ENCODE assay signal across 21 cellular contexts in the genomic region with DNA sequence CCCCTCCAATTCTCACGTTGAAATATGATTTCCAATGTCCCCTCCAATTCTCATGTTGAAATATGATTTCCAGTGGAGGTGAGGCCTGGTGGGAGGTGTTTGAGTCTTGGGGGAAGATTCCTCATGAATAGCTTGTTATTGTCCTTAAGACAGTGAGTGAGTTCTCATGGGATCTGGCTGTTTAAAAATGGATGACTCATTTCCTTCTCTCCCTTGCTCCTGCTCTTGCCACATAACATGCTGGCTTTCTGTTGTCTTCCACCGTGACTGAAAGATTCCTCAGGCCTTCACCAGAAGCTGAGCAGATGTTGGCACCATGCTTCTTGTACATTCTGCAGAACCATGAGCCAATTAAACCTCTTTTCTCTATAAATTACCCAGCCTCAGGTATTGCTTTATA.
DNase-seq lines count a peak whose midpoint lies in the region; ATAC-seq and TF ChIP-seq lines count a peak whose summit lies in the region.
"Had no signal": no experiment of that assay in that cellular context is flagged by ENCODE, and none has a peak within 500 bp of the region (broad histone marks: within the 10 kb centered on the region; RNA-seq: fewer than 3 reads in every experiment).

No MANE protein-coding gene starts in this region.

- peak; percentile 62 for DNase-seq in HCEC 1CT
- DNase-seq in SK-MEL-5 (ENCODE audit: low read depth, low spot score) = peak; percentile 2
- peak; percentile 42 for DNase-seq in epithelial cell of proximal tubule (ENCODE audit: low read depth)
- DNase-seq in smooth muscle cell (lab: John Stamatoyannopoulos, UW; ENCODE audit: unreplicated experiment) = no peak
- no peak for DNase-seq in T-helper 17 cell
- no peak for DNase-seq in MG63
- DNase-seq: activated CD4-positive, alpha-beta T cell treated with anti-CD3 and anti-CD28 coated beads for 48 hours; activated CD8-positive, alpha-beta memory T cell treated with anti-CD3 and anti-CD28 coated beads, Interleukin-2, amount 10 ng/mL, durations not matched to agents 7 days and 5 days; activated naive CD8-positive, alpha-beta T cell treated with anti-CD3 and anti-CD28 coated beads, Interleukin-2, amount 50 U/mL, for 24 hours; central memory CD4-positive, alpha-beta T cell; GDM1; H9; NCI-H1105; NCI-H2081; NCI-H446 treated with DMSO at 0.1 percent for 48 hours; NK-92 treated with Interleukin-12 subunit alpha and Interleukin-12 subunit beta, amount 100 ng/mL, for 24 hours; stimulated activated CD8-positive, alpha-beta memory T cell treated with anti-CD3 and anti-CD28 coated beads, Interleukin-4, amount 100 ng/mL, for 48 hours; SW 1271 had no signal

- WGBS in smooth muscle cell (ENCODE audit: low lambda C conversion rate) = 45% methylated on average over 2 of the region's 2 CpGs

- H2AFZ ChIP-seq in smooth muscle cell (ENCODE audit: low read depth) = peak overlapping the region; percentile 51

- H3K4me3 ChIP-seq in epithelial cell of proximal tubule (ENCODE audit: low read depth, low read length) = no peak overlapping the region
- no peak overlapping the region for H3K4me3 ChIP-seq in smooth muscle cell
- H3K4me3 ChIP-seq in MG63 = no peak overlapping the region
- H3K4me3 ChIP-seq: GM12878, heart left ventricle had no signal

- no peaks in the 10 kb centered on the region for H3K36me3 Mint-ChIP-seq in stimulated activated memory B cell treated with anti-CD40 and anti-IgM and Interleukin-4, amounts not matched to agents 10 μg/mL and 1 μg/mL and 100 μg/mL, for 72 hours
- no peaks in the 10 kb centered on the region for H3K36me3 Mint-ChIP-seq in T-helper 17 cell (ENCODE audit: low read depth)
- H3K36me3 Mint-ChIP-seq: activated CD8-positive, alpha-beta memory T cell treated with anti-CD3 and anti-CD28 coated beads, Interleukin-2, amount 10 ng/mL, durations not matched to agents 7 days and 5 days had no signal

- H3K79me2 ChIP-seq in smooth muscle cell (ENCODE audit: low read depth) = no peaks in the 10 kb centered on the region

- H3F3A ChIP-seq in smooth muscle cell (ENCODE audit: low read depth) = no peaks in the 10 kb centered on the region

- no peak overlapping the region for H3K27ac Mint-ChIP-seq in stimulated activated memory B cell treated with anti-CD40 and anti-IgM and Interleukin-4, amounts not matched to agents 10 μg/mL and 1 μg/mL and 100 μg/mL, for 72 hours
- H3K27ac Mint-ChIP-seq in T-helper 17 cell = no peak overlapping the region
- H3K27ac Mint-ChIP-seq: activated CD8-positive, alpha-beta memory T cell treated with anti-CD3 and anti-CD28 coated beads, Interleukin-2, amount 10 ng/mL, durations not matched to agents 7 days and 5 days; activated naive CD8-positive, alpha-beta T cell treated with anti-CD3 and anti-CD28 coated beads, Interleukin-2, amount 50 U/mL, for 24 hours; H9 had no signal

- H3K4me2 ChIP-seq in smooth muscle cell = no peak overlapping the region

- H3K36me3 ChIP-seq in smooth muscle cell (ENCODE audit: low read depth) = no peaks in the 10 kb centered on the region
- H3K36me3 ChIP-seq in MG63 = no peaks in the 10 kb centered on the region
- H3K36me3 ChIP-seq: heart left ventricle had no signal

- no peak overlapping the region for H3K27ac ChIP-seq in smooth muscle cell (ENCODE audit: low read depth)
- H3K27ac ChIP-seq: heart left ventricle had no signal

- in situ Hi-C loops in SK-MEL-5 (cut with HindIII; ENCODE audit: low pct_unique_long_range_greater_than_20kb, low sequenced_read_pairs) = no loop called here

- no peak for ATAC-seq in stimulated activated memory B cell treated with anti-CD40 and anti-IgM and Interleukin-4, amounts not matched to agents 10 μg/mL and 1 μg/mL and 100 μg/mL, for 72 hours
- ATAC-seq in T-helper 17 cell = no peak
- ATAC-seq: activated CD8-positive, alpha-beta memory T cell treated with anti-CD3 and anti-CD28 coated beads, Interleukin-2, amount 10 ng/mL, durations not matched to agents 7 days and 5 days; activated naive CD8-positive, alpha-beta T cell treated with anti-CD3 and anti-CD28 coated beads, Interleukin-2, amount 50 U/mL, for 24 hours; GM12878; heart left ventricle had no signal

- no peaks in the 10 kb centered on the region for H3K27me3 ChIP-seq in smooth muscle cell (ENCODE audit: low read depth)
- no peaks in the 10 kb centered on the region for H3K27me3 ChIP-seq in MG63
- H3K27me3 ChIP-seq: heart left ventricle had no signal

- peaks cover 17% of the 10 kb centered on the region for H3K9me3 Mint-ChIP-seq in stimulated activated memory B cell treated with anti-CD40 and anti-IgM and Interleukin-4, amounts not matched to agents 10 μg/mL and 1 μg/mL and 100 μg/mL, for 72 hours

- H3K4me1 Mint-ChIP-seq in stimulated activated memory B cell treated with anti-CD40 and anti-IgM and Interleukin-4, amounts not matched to agents 10 μg/mL and 1 μg/mL and 100 μg/mL, for 72 hours = no peaks in the 10 kb centered on the region
- no peaks in the 10 kb centered on the region for H3K4me1 Mint-ChIP-seq in T-helper 17 cell
- H3K4me1 Mint-ChIP-seq: activated CD8-positive, alpha-beta memory T cell treated with anti-CD3 and anti-CD28 coated beads, Interleukin-2, amount 10 ng/mL, durations not matched to agents 7 days and 5 days; activated naive CD8-positive, alpha-beta T cell treated with anti-CD3 and anti-CD28 coated beads, Interleukin-2, amount 50 U/mL, for 24 hours had no signal

- H3K9ac ChIP-seq in smooth muscle cell (ENCODE audit: low read depth) = no peak overlapping the region

- no peak overlapping the region for H3K4me3 Mint-ChIP-seq in stimulated activated memory B cell treated with anti-CD40 and anti-IgM and Interleukin-4, amounts not matched to agents 10 μg/mL and 1 μg/mL and 100 μg/mL, for 72 hours
- H3K4me3 Mint-ChIP-seq in T-helper 17 cell = no peak overlapping the region
- H3K4me3 Mint-ChIP-seq: activated CD8-positive, alpha-beta memory T cell treated with anti-CD3 and anti-CD28 coated beads, Interleukin-2, amount 10 ng/mL, durations not matched to agents 7 days and 5 days; activated naive CD8-positive, alpha-beta T cell treated with anti-CD3 and anti-CD28 coated beads, Interleukin-2, amount 50 U/mL, for 24 hours; H9 had no signal

- H3K27me3 Mint-ChIP-seq in stimulated activated memory B cell treated with anti-CD40 and anti-IgM and Interleukin-4, amounts not matched to agents 10 μg/mL and 1 μg/mL and 100 μg/mL, for 72 hours = no peaks in the 10 kb centered on the region
- H3K27me3 Mint-ChIP-seq in T-helper 17 cell = no peaks in the 10 kb centered on the region
- H3K27me3 Mint-ChIP-seq: activated CD8-positive, alpha-beta memory T cell treated with anti-CD3 and anti-CD28 coated beads, Interleukin-2, amount 10 ng/mL, durations not matched to agents 7 days and 5 days; activated naive CD8-positive, alpha-beta T cell treated with anti-CD3 and anti-CD28 coated beads, Interleukin-2, amount 50 U/mL, for 24 hours had no signal

- H3K9me3 ChIP-seq in smooth muscle cell (replicated peaks; ENCODE audit: low read depth) (no peaks in the 10 kb centered on the region), T-helper 17 cell (ENCODE audit: control insufficient read depth, low read length, poor library complexity, severe bottlenecking) (no peaks in the 10 kb centered on the region), MG63 (no peaks in the 10 kb centered on the region)

- no peaks in the 10 kb centered on the region for H4K20me1 ChIP-seq in smooth muscle cell (ENCODE audit: low read depth)

- H3K4me1 ChIP-seq in smooth muscle cell (ENCODE audit: low read depth) = no peaks in the 10 kb centered on the region
- H3K4me1 ChIP-seq: heart left ventricle had no signal

- TF ChIP-seq CTCF in epithelial cell of proximal tubule (conservative IDR thresholded peaks at IDR 0.05; ENCODE audit: low read depth, low read length) = no peak
- no peak for TF ChIP-seq CTCF in smooth muscle cell (IDR thresholded peaks at IDR 0.05; ENCODE audit: borderline replicate concordance, insufficient read depth, poor library complexity, severe bottlenecking)

Comparison
In these comparisons a context has a peak if more than half of its experiments do, and no peak if none do; other contexts are left out.
1. DNase-seq: peak in HCEC 1CT (single experiment), SK-MEL-5 (single experiment) and epithelial cell of proximal tubule (single experiment); none in smooth muscle cell (single experiment), T-helper 17 cell (0 of 3) and MG63 (single experiment).